In the genomic region with DNA sequence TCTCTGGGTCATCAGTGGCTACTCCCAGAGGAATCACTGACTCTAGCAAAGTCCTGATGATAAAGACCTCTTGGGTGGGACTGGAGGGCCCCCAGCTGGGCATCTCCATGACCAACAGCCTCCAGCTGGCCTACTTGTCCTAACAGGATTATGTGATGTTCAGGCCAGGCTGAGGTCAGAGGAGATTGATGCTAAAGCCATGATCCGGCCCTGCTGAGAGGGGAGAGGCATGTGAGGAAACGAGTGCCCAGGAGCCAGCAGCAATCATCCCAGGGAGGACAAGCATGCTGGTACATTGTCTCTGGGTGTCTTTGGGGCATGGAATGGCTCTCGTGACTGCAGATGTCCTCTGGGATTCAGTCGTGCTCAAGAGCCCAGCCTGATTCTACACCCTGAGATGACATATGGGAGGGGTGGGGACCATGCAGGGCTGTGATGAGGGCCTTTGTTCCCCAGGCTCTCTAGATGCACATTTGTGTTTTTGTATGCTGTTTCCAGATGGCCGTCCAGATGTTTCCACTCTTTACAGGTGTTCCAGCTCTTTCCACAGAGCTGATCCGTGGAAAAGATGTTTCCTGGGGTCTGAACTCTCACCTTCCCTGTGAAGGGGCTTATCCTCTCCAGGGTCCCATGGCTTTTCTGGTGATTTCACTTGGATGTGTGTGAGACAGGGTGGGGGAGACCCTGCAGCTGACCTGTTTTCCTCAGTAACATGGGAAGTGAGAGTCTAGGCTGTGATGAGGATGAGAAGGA, we compare ENCODE assay signal across 16 cellular contexts. TPM values are rescaled to one million over a fixed set of nuclear protein-coding genes. Genes with fewer than 3 reads are reported as not detected.
DNase-seq lines count a peak whose midpoint lies in the region; ATAC-seq and TF ChIP-seq lines count a peak whose summit lies in the region.
"Had no signal": no experiment of that assay in that cellular context is flagged by ENCODE, and none has a peak within 500 bp of the region (broad histone marks: within the 10 kb centered on the region; RNA-seq: fewer than 3 reads in every experiment).

No MANE protein-coding gene starts in this region.

- H3K27ac Mint-ChIP-seq in type B pancreatic cell = no peak overlapping the region
- no peak overlapping the region for H3K27ac Mint-ChIP-seq in activated T-cell treated with anti-CD3 and anti-CD28 coated beads, Interleukin-2, amount 50 U/mL, for 72 hours
- H3K27ac Mint-ChIP-seq: activated T-helper 2 cell treated with anti-CD3 and anti-CD28 coated beads, Interferon-gamma antibody, Interleukin-2, Interleukin-4, amounts not matched to agents 10 μg/mL and 5 μg/mL and 100 μg/mL, durations not matched to agents 14 hours and 24 hours and 36 hours had no signal

- no peak for ATAC-seq in GM18505 (IDR thresholded peaks at IDR 0.05; ENCODE audit: unreplicated experiment)
- no peak for ATAC-seq in activated T-cell treated with anti-CD3 and anti-CD28 coated beads, Interleukin-2, amount 50 U/mL, for 72 hours (replicated peaks in 1 of 2)

- peak; percentile 8 for TF ChIP-seq POLR2A in GM18505 (IDR thresholded peaks at IDR 0.05; ENCODE audit: borderline replicate concordance, extremely low read depth, insufficient read depth, insufficient read length)

- H3K9me3 ChIP-seq in WERI-Rb-1 (ENCODE audit: severe bottlenecking) = no peaks in the 10 kb centered on the region
- H3K9me3 ChIP-seq: tibial artery had no signal

- H3K36me3 ChIP-seq in WERI-Rb-1 = no peaks in the 10 kb centered on the region
- H3K36me3 ChIP-seq: tibial artery had no signal

- no peaks in the 10 kb centered on the region for H3K36me3 Mint-ChIP-seq in type B pancreatic cell
- H3K36me3 Mint-ChIP-seq in activated T-cell treated with anti-CD3 and anti-CD28 coated beads, Interleukin-2, amount 50 U/mL, for 72 hours (ENCODE audit: insufficient read depth in 2 of 2) = no peaks in the 10 kb centered on the region

- DNase-seq in NCI-H2171 (lab: John Stamatoyannopoulos, UW) = peak; percentile 93
- peak; percentile 90 for DNase-seq in WERI-Rb-1
- DNase-seq in lung microvascular endothelial cell (ENCODE audit: low read depth in 2 of 2) = peak; percentile 22 to 59
- DNase-seq in GM10266 (ENCODE audit: extremely low spot score) = no peak
- no peak for DNase-seq in DMS79 treated with DMSO at 0.1 percent for 48 hours (lab: John Stamatoyannopoulos, UW)
- DNase-seq in type B pancreatic cell (ENCODE audit: extremely low spot score, unreplicated experiment) = no peak
- no peak for DNase-seq in activated T-cell treated with anti-CD3 and anti-CD28 coated beads, Interleukin-2, amount 50 U/mL, for 72 hours
- DNase-seq: effector CD4-positive, alpha-beta T cell; H7; Kasumi-1; NCI-H1105 treated with DMSO at 0.1 percent for 48 hours; NCI-H446; PC-9; tibial artery had no signal

- no peaks in the 10 kb centered on the region for H3K27me3 Mint-ChIP-seq in type B pancreatic cell
- H3K27me3 Mint-ChIP-seq in activated T-cell treated with anti-CD3 and anti-CD28 coated beads, Interleukin-2, amount 50 U/mL, for 72 hours (ENCODE audit: low read depth) = no peaks in the 10 kb centered on the region

- H3K4me3 Mint-ChIP-seq in type B pancreatic cell = no peak overlapping the region
- no peak overlapping the region for H3K4me3 Mint-ChIP-seq in activated T-cell treated with anti-CD3 and anti-CD28 coated beads, Interleukin-2, amount 50 U/mL, for 72 hours

- no peak overlapping the region for H3K27ac ChIP-seq in WERI-Rb-1
- H3K27ac ChIP-seq: PC-9, tibial artery had no signal

- peaks cover 70% of the 10 kb centered on the region for H3K27me3 ChIP-seq in WERI-Rb-1 (ENCODE audit: insufficient read depth, low read depth, severe bottlenecking)
- H3K27me3 ChIP-seq: tibial artery had no signal

- H3K4me1 Mint-ChIP-seq in type B pancreatic cell (ENCODE audit: unreplicated experiment) = peaks cover 9% of the 10 kb centered on the region
- H3K4me1 Mint-ChIP-seq in activated T-cell treated with anti-CD3 and anti-CD28 coated beads, Interleukin-2, amount 50 U/mL, for 72 hours (ENCODE audit: low read depth) = peaks cover 11% of the 10 kb centered on the region

- H3K9me3 Mint-ChIP-seq in type B pancreatic cell = no peaks in the 10 kb centered on the region
- no peaks in the 10 kb centered on the region for H3K9me3 Mint-ChIP-seq in activated T-cell treated with anti-CD3 and anti-CD28 coated beads, Interleukin-2, amount 50 U/mL, for 72 hours
- H3K9me3 Mint-ChIP-seq: activated T-helper 2 cell treated with anti-CD3 and anti-CD28 coated beads, Interferon-gamma antibody, Interleukin-2, Interleukin-4, amounts not matched to agents 10 μg/mL and 5 μg/mL and 100 μg/mL, durations not matched to agents 14 hours and 24 hours and 36 hours had no signal

- TF ChIP-seq CTCF in WERI-Rb-1 (IDR thresholded peaks at IDR 0.05; ENCODE audit: low read depth, low read length) (peak; percentile 54), GM10266 (IDR thresholded peaks at IDR 0.05; ENCODE audit: control insufficient read depth, insufficient read depth, low read depth, missing control alignments) (no peak), type B pancreatic cell (conservative IDR thresholded peaks at IDR 0.05) (no peak)

- no peak overlapping the region for H3K4me3 ChIP-seq in WERI-Rb-1 (ENCODE audit: low read depth, low read length)
- H3K4me3 ChIP-seq: PC-9, tibial artery had no signal

RNA-seq across cellular contexts. Expression of a gene that starts 20.2 kb away (rescaled TPM):
- total RNA-seq in lung microvascular endothelial cell (12.7 and 23.8 TPM in 2 replicates), type B pancreatic cell (ENCODE audit: low replicate concordance) (9.8 and 15.8 TPM in 2 replicates)
- total RNA-seq in activated T-cell treated with anti-CD3 and anti-CD28 coated beads, Interleukin-2, amount 50 U/mL, for 72 hours = 10 to 100 TPM in 1 of 2 donors, 1 to 10 TPM in 1; 7.7 to 12.9 TPM

RNA-seq across cellular contexts. Expression of a gene that starts 31.0 kb away (rescaled TPM):
- total RNA-seq in lung microvascular endothelial cell = 24.6 and 29.2 TPM in 2 replicates
- 43.9 and 49.3 TPM in 2 replicates for total RNA-seq in type B pancreatic cell (ENCODE audit: low replicate concordance)
- 10 to 100 TPM; 48.9 to 53.7 TPM for total RNA-seq in activated T-cell treated with anti-CD3 and anti-CD28 coated beads, Interleukin-2, amount 50 U/mL, for 72 hours

Comparison
In these comparisons a context has a peak if more than half of its experiments do, and no peak if none do; other contexts are left out.
1. DNase-seq: peak in NCI-H2171 (single experiment), WERI-Rb-1 (single experiment) and lung microvascular endothelial cell (2 of 2); none in GM10266 (single experiment), DMS79 treated with DMSO at 0.1 percent for 48 hours (single experiment), type B pancreatic cell (single experiment) and activated T-cell treated with anti-CD3 and anti-CD28 coated beads, Interleukin-2, amount 50 U/mL, for 72 hours (0 of 2).